ENCODE assay signal across 27 cellular contexts in the genomic region with DNA sequence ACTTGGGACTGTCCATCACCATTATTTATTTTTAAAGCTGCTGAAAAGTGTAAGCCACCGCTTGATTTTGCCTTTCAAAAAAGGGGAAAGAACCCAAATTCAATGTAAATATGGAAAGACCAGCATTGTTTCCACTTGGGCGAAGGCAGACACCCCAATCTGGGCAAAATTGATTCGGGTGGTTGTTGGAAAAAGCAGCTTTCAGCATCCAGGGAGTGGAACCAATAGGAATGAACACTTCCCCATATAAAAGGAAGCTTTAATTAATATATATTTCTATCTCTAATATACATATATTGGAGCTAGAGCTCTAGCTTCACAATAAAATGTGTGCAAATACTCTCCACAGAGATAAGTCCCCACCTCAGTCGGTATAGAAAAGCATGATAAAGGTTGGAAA. TPM values are rescaled to one million over a fixed set of nuclear protein-coding genes. Genes with fewer than 3 reads are reported as not detected.
"Had no signal": no experiment of that assay in that cellular context is flagged by ENCODE, and none has a peak within 500 bp of the region (broad histone marks: within the 10 kb centered on the region; RNA-seq: fewer than 3 reads in every experiment).

Gene TFAP2D (plus strand): TSS at position 301 of the 400 bp plus-strand sequence. CDS start 530 bp downstream, outside the sequence.

- H3K36me3 Mint-ChIP-seq: mesothelial cell of epicardium; stimulated activated effector memory CD8-positive, alpha-beta T cell treated with anti-CD3 and anti-CD28 coated beads, Interleukin-12 subunit alpha, Interleukin-12 subunit beta, amount 100 ng/mL, for 72 hours had no signal

- H3K9me3 ChIP-seq: esophagus squamous epithelium, sigmoid colon, thyroid gland had no signal

- H3K4me3 Mint-ChIP-seq: activated CD8-positive, alpha-beta T cell treated with anti-CD3 and anti-CD28 coated beads, Interleukin-2, amount 10 ng/mL, durations not matched to agents 7 days and 5 days; activated T-cell treated with anti-CD3 and anti-CD28 coated beads, Interleukin-2, amount 50 U/mL, for 24 hours; dendritic cell treated with granulocyte-macrophage colony-stimulating factor and Interleukin-4, amounts not matched to agents 40 ng/mL and 50 ng/mL, for 4 days; mesothelial cell of epicardium; nephron; stimulated activated effector memory CD8-positive, alpha-beta T cell treated with anti-CD3 and anti-CD28 coated beads, Interleukin-12 subunit alpha, Interleukin-12 subunit beta, amount 100 ng/mL, for 72 hours had no signal

- DNase-seq: activated CD4-positive, alpha-beta T cell treated with anti-CD3 and anti-CD28 coated beads for 1 hour; activated CD8-positive, alpha-beta T cell treated with anti-CD3 and anti-CD28 coated beads, Interleukin-2, amount 10 ng/mL, durations not matched to agents 7 days and 5 days; activated naive CD4-positive, alpha-beta T cell treated with anti-CD3 and anti-CD28 coated beads, Interleukin-2, amount 50 U/mL, for 16 hours; activated T-cell treated with anti-CD3 and anti-CD28 coated beads, Interleukin-2, amount 50 U/mL, for 24 hours; effector CD8-positive, alpha-beta T cell; esophagus squamous epithelium; kidney; nucleus accumbens; posterior cingulate gyrus; sigmoid colon; stimulated activated CD4-positive, alpha-beta T cell treated with anti-CD3 and anti-CD28 coated beads, Interleukin-4, amount 100 ng/mL, for 24 hours; thyroid gland had no signal

- H3K27ac ChIP-seq: cardiac muscle cell, esophagus squamous epithelium, hepatocyte, sigmoid colon, thyroid gland, VCaP had no signal

- H3K4me1 ChIP-seq: esophagus squamous epithelium, sigmoid colon, thyroid gland had no signal

- H3K27me3 ChIP-seq: thyroid gland had no signal

- H3K27ac Mint-ChIP-seq: activated CD8-positive, alpha-beta T cell treated with anti-CD3 and anti-CD28 coated beads, Interleukin-2, amount 10 ng/mL, durations not matched to agents 7 days and 5 days; activated T-cell treated with anti-CD3 and anti-CD28 coated beads, Interleukin-2, amount 50 U/mL, for 24 hours; activated T-helper 2 cell treated with anti-CD3 and anti-CD28 coated beads, Interferon-gamma antibody, Interleukin-2, Interleukin-4, amounts not matched to agents 10 μg/mL and 5 μg/mL and 100 μg/mL, durations not matched to agents 14 hours and 24 hours and 36 hours; dendritic cell treated with granulocyte-macrophage colony-stimulating factor and Interleukin-4, amounts not matched to agents 40 ng/mL and 50 ng/mL, for 4 days; mesothelial cell of epicardium; nephron; stimulated activated effector memory CD8-positive, alpha-beta T cell treated with anti-CD3 and anti-CD28 coated beads, Interleukin-12 subunit alpha, Interleukin-12 subunit beta, amount 100 ng/mL, for 72 hours had no signal

- ATAC-seq: activated CD8-positive, alpha-beta T cell treated with anti-CD3 and anti-CD28 coated beads, Interleukin-2, amount 10 ng/mL, durations not matched to agents 7 days and 5 days; left lobe of liver; stimulated activated effector memory CD8-positive, alpha-beta T cell treated with anti-CD3 and anti-CD28 coated beads, Interleukin-12 subunit alpha, Interleukin-12 subunit beta, amount 100 ng/mL, for 72 hours had no signal

- H3K4me1 Mint-ChIP-seq: stimulated activated effector memory CD8-positive, alpha-beta T cell treated with anti-CD3 and anti-CD28 coated beads, Interleukin-12 subunit alpha, Interleukin-12 subunit beta, amount 100 ng/mL, for 72 hours had no signal

- H3K36me3 ChIP-seq: cardiac muscle cell, esophagus squamous epithelium, sigmoid colon, thyroid gland had no signal

- H3K4me3 ChIP-seq: cardiac muscle cell, esophagus squamous epithelium, hepatocyte, lung, sigmoid colon, thyroid gland had no signal

- H3K9me3 Mint-ChIP-seq: activated T-helper 2 cell treated with anti-CD3 and anti-CD28 coated beads, Interferon-gamma antibody, Interleukin-2, Interleukin-4, amounts not matched to agents 10 μg/mL and 5 μg/mL and 100 μg/mL, durations not matched to agents 14 hours and 24 hours and 36 hours; mesothelial cell of epicardium had no signal

RNA-seq across cellular contexts. Expression of gene TFAP2D, which starts in this region (rescaled TPM):
- total RNA-seq: activated CD8-positive, alpha-beta T cell treated with anti-CD3 and anti-CD28 coated beads, Interleukin-2, amount 10 ng/mL, durations not matched to agents 7 days and 5 days; activated T-helper 2 cell treated with anti-CD3 and anti-CD28 coated beads, Interferon-gamma antibody, Interleukin-2, Interleukin-4, amounts not matched to agents 10 μg/mL and 5 μg/mL and 100 μg/mL, durations not matched to agents 14 hours and 24 hours and 36 hours; cardiac muscle cell; chondrocyte; esophagus squamous epithelium; glomerular endothelial cell; kidney; left lobe of liver; lung; mesothelial cell of epicardium; renal cortical epithelial cell; sigmoid colon; T-helper 1 cell treated with Interleukin-12 subunit alpha and Interleukin-12 subunit beta and Interleukin-4 antibody, amounts not matched to agents 30 ng/mL and 1 ng/mL, for 36 hours; thyroid gland; urinary bladder had no signal
